In genomic region chr1:43048601-43049011, GRCh38 we compare ENCODE assay signal across 16 cellular contexts.
DNase-seq lines count a peak whose midpoint lies in the region; ATAC-seq and TF ChIP-seq lines count a peak whose summit lies in the region.
"Had no signal": no experiment of that assay in that cellular context is flagged by ENCODE, and none has a peak within 500 bp of the region (broad histone marks: within the 10 kb centered on the region; RNA-seq: fewer than 3 reads in every experiment).

No MANE protein-coding gene starts in this region.

- no peak for ATAC-seq in central memory CD8-positive, alpha-beta T cell (replicated peaks; ENCODE audit: extremely low read depth, poor library complexity, severe bottlenecking)
- ATAC-seq in activated T-cell treated with anti-CD3 and anti-CD28 coated beads, Interleukin-2, amount 50 U/mL, for 4 hours, result no peak
- ATAC-seq in GM19035 (IDR thresholded peaks at IDR 0.05; ENCODE audit: unreplicated experiment), result no peak
- no peak for ATAC-seq in GM19397 (IDR thresholded peaks at IDR 0.05; ENCODE audit: unreplicated experiment)

- no peaks in the 10 kb centered on the region for H3K9me3 ChIP-seq in neural progenitor cell (ENCODE audit: low read depth)
- H3K9me3 ChIP-seq: stomach had no signal

- H3K27ac Mint-ChIP-seq in central memory CD8-positive, alpha-beta T cell (ENCODE audit: low read depth), result peak overlapping the region; percentile 2
- H3K27ac Mint-ChIP-seq in neural progenitor cell, result peak overlapping the region; percentile 76

- H3K4me3 Mint-ChIP-seq in central memory CD8-positive, alpha-beta T cell, result no peak overlapping the region
- no peak overlapping the region for H3K4me3 Mint-ChIP-seq in neural progenitor cell
- H3K4me3 Mint-ChIP-seq in activated T-cell treated with anti-CD3 and anti-CD28 coated beads, Interleukin-2, amount 50 U/mL, for 4 hours, result no peak overlapping the region

- no peak overlapping the region for H3K27ac ChIP-seq in neural progenitor cell

- H3K79me2 ChIP-seq in neural progenitor cell (ENCODE audit: low read depth), result no peaks in the 10 kb centered on the region

- no peak overlapping the region for H2AFZ ChIP-seq in neural progenitor cell (replicated peaks)

- peak; percentile 45 for DNase-seq in Daoy (ENCODE audit: low read depth)
- peak; percentile 23 for DNase-seq in M059J (ENCODE audit: low read depth)
- DNase-seq in central memory CD8-positive, alpha-beta T cell (ENCODE audit: low spot score in 2 of 2), result no peak
- DNase-seq in neural progenitor cell (ENCODE audit: low spot score), result no peak
- no peak for DNase-seq in NCI-H187 (lab: John Stamatoyannopoulos, UW)
- DNase-seq in activated T-cell treated with anti-CD3 and anti-CD28 coated beads, Interleukin-2, amount 50 U/mL, for 4 hours, result no peak
- DNase-seq: activated CD4-positive, CD25-positive, alpha-beta regulatory T cell; activated effector memory CD4-positive, alpha-beta T cell treated with anti-CD3 and anti-CD28 coated beads, Interleukin-2, amount 50 U/mL, for 16 hours; amygdala; kidney; midbrain; NCI-H1930; RPMI8226; stomach had no signal

- no peaks in the 10 kb centered on the region for H4K20me1 ChIP-seq in neural progenitor cell (ENCODE audit: low read depth)

- no peaks in the 10 kb centered on the region for H3F3A ChIP-seq in neural progenitor cell (ENCODE audit: low read depth)

- H3K4me1 Mint-ChIP-seq in central memory CD8-positive, alpha-beta T cell, result no peaks in the 10 kb centered on the region
- H3K4me1 Mint-ChIP-seq in neural progenitor cell, result peaks cover 38% of the 10 kb centered on the region
- H3K4me1 Mint-ChIP-seq in activated T-cell treated with anti-CD3 and anti-CD28 coated beads, Interleukin-2, amount 50 U/mL, for 4 hours (ENCODE audit: low read depth), result peaks cover 4% of the 10 kb centered on the region

- no peaks in the 10 kb centered on the region for H3K27me3 Mint-ChIP-seq in central memory CD8-positive, alpha-beta T cell
- H3K27me3 Mint-ChIP-seq in neural progenitor cell (ENCODE audit: insufficient read depth, low read depth), result peaks cover 7% of the 10 kb centered on the region
- no peaks in the 10 kb centered on the region for H3K27me3 Mint-ChIP-seq in activated T-cell treated with anti-CD3 and anti-CD28 coated beads, Interleukin-2, amount 50 U/mL, for 4 hours (ENCODE audit: low read depth)

- H3K4me1 ChIP-seq in neural progenitor cell, result peaks cover 19% of the 10 kb centered on the region

- H3K4me3 ChIP-seq in neural progenitor cell, result no peak overlapping the region
- H3K4me3 ChIP-seq: stomach had no signal

- no peak overlapping the region for H3K9ac ChIP-seq in neural progenitor cell

- H3K4me2 ChIP-seq in neural progenitor cell, result no peak overlapping the region

- H3K27me3 ChIP-seq in neural progenitor cell, result no peaks in the 10 kb centered on the region
- H3K27me3 ChIP-seq: stomach had no signal

- H3K9me3 Mint-ChIP-seq in central memory CD8-positive, alpha-beta T cell, result no peaks in the 10 kb centered on the region
- H3K9me3 Mint-ChIP-seq in neural progenitor cell, result peaks cover 3% of the 10 kb centered on the region
- no peaks in the 10 kb centered on the region for H3K9me3 Mint-ChIP-seq in activated T-cell treated with anti-CD3 and anti-CD28 coated beads, Interleukin-2, amount 50 U/mL, for 4 hours

- TF ChIP-seq CTCF in neural progenitor cell (IDR thresholded peaks at IDR 0.05), result no peak

- H3K36me3 ChIP-seq in neural progenitor cell, result no peaks in the 10 kb centered on the region
- H3K36me3 ChIP-seq: stomach had no signal

- H3K36me3 Mint-ChIP-seq in central memory CD8-positive, alpha-beta T cell (ENCODE audit: insufficient read depth), result no peaks in the 10 kb centered on the region
- H3K36me3 Mint-ChIP-seq in neural progenitor cell, result peaks cover 2% of the 10 kb centered on the region
- no peaks in the 10 kb centered on the region for H3K36me3 Mint-ChIP-seq in activated T-cell treated with anti-CD3 and anti-CD28 coated beads, Interleukin-2, amount 50 U/mL, for 4 hours (ENCODE audit: insufficient read depth)

Comparison
In these comparisons a context has a peak if more than half of its experiments do, and no peak if none do; other contexts are left out.
1. DNase-seq: peak in Daoy (single experiment) and M059J (single experiment); none in central memory CD8-positive, alpha-beta T cell (0 of 2), neural progenitor cell (single experiment), NCI-H187 (0 of 2) and activated T-cell treated with anti-CD3 and anti-CD28 coated beads, Interleukin-2, amount 50 U/mL, for 4 hours (single experiment).